Comparison of ENCODE assay signal across 8 cellular contexts in genomic region chr1:36387141-36387949, GRCh38.
DNase-seq lines count a peak whose midpoint lies in the region; ATAC-seq and TF ChIP-seq lines count a peak whose summit lies in the region.

No MANE protein-coding gene starts in this region.

- TF ChIP-seq CTCF in GM12864 (IDR thresholded peaks at IDR 0.05; ENCODE audit: low read depth, low read length, missing control alignments) (no peak), coronary artery (IDR thresholded peaks at IDR 0.05) (no peak)

- H3K9ac ChIP-seq in mucosa of rectum (ENCODE audit: low read depth in 1 of 2, low read length in 2 of 2) = peak overlapping the region; percentile 76 to 83

- peak overlapping the region; percentile 96 to 100 for H3K27ac ChIP-seq in coronary artery
- H3K27ac ChIP-seq in mucosa of rectum (ENCODE audit: low read depth in 2 of 2, low read length in 2 of 2) = peak overlapping the region; percentile 96 to 98

- H3K27me3 ChIP-seq in mucosa of rectum (ENCODE audit: control insufficient read depth in 2 of 2, insufficient read depth in 2 of 2, low read length in 2 of 2) = no peaks in the 10 kb centered on the region

- H3K36me3 ChIP-seq in mucosa of rectum (ENCODE audit: control insufficient read depth in 2 of 2, insufficient read depth in 2 of 2, low read length in 2 of 2) = peaks cover 10 to 12% of the 10 kb centered on the region in 2 donors

- H3K4me3 ChIP-seq in GM12864 (ENCODE audit: low read depth, low read length) = peak overlapping the region; percentile 64
- peak overlapping the region; percentile 100 for H3K4me3 ChIP-seq in coronary artery
- H3K4me3 ChIP-seq in mucosa of rectum (ENCODE audit: low read length in 2 of 2) = peak overlapping the region; percentile 79 to 80

- DNase-seq in GM12864 (ENCODE audit: low read depth) (no peak), OCI-M1 (lab: John Stamatoyannopoulos, UW) (peak; percentile 38), coronary artery (ENCODE audit: low spot score) (no peak), KG1 (lab: John Stamatoyannopoulos, UW) (no peak)

- H3K4me1 ChIP-seq in mucosa of rectum (ENCODE audit: control insufficient read depth in 2 of 2, insufficient read depth in 2 of 2, low read length in 2 of 2) = peaks cover 36 to 39% of the 10 kb centered on the region in 2 donors

- no peaks in the 10 kb centered on the region for H3K9me3 ChIP-seq in mucosa of rectum (ENCODE audit: control insufficient read depth in 2 of 2, low read length in 2 of 2)

- ATAC-seq in GM21390 (IDR thresholded peaks at IDR 0.05; ENCODE audit: unreplicated experiment) (no peak), HG02870 (IDR thresholded peaks at IDR 0.05; ENCODE audit: unreplicated experiment) (no peak), HG03565 (IDR thresholded peaks at IDR 0.05; ENCODE audit: unreplicated experiment) (no peak)
